ENCODE assay signal across 20 cellular contexts in the genomic region with DNA sequence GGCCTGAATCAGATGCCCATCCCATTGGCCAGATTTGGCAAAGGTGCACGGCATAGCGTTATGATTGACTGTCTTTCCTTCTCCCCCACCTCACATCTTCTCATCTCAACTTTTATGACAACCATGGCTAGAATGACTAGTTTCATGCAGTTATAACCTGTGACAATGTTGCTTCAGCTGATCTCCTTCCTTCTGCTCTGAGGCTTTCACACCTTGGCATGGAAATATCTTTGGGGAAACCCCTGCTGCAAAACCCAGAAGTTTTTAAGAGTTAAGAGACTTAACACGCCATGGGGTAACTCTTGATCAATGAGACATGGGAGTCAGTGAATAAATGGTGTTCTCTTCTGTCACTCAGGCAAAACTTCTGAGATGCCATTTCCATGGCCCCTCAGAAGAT.
DNase-seq lines count a peak whose midpoint lies in the region; ATAC-seq and TF ChIP-seq lines count a peak whose summit lies in the region.
"Had no signal": no experiment of that assay in that cellular context is flagged by ENCODE, and none has a peak within 500 bp of the region (broad histone marks: within the 10 kb centered on the region; RNA-seq: fewer than 3 reads in every experiment).

No MANE protein-coding gene starts in this region.

- H3K4me1 ChIP-seq in breast epithelium: no peaks in the 10 kb centered on the region
- H3K4me1 ChIP-seq: BLaER1 had no signal

- H3K9me3 Mint-ChIP-seq in activated CD4-positive, alpha-beta T cell treated with anti-CD3 and anti-CD28 coated beads, Interleukin-2, amount 10 ng/mL, durations not matched to agents 7 days and 5 days: no peaks in the 10 kb centered on the region
- H3K9me3 Mint-ChIP-seq: CD8-positive, alpha-beta T cell had no signal

- ATAC-seq in HG03378 (IDR thresholded peaks at IDR 0.05; ENCODE audit: unreplicated experiment): peak; percentile 72
- peak; percentile 95 for ATAC-seq in stimulated activated naive CD8-positive, alpha-beta T cell treated with anti-CD3 and anti-CD28 coated beads, Interleukin-15, Interleukin-2, amounts not matched to agents 100 U/mL and 50 U/mL, for 24 hours
- ATAC-seq: CD8-positive, alpha-beta T cell; HCT116 had no signal

- no peaks in the 10 kb centered on the region for H3K36me3 ChIP-seq in breast epithelium
- H3K36me3 ChIP-seq: BLaER1 had no signal

- peak; percentile 18 for DNase-seq in activated CD4-positive, alpha-beta T cell treated with anti-CD3 and anti-CD28 coated beads for 48 hours
- DNase-seq in activated CD4-positive, alpha-beta T cell treated with anti-CD3 and anti-CD28 coated beads, Interleukin-2, amount 10 ng/mL, durations not matched to agents 7 days and 5 days: no peak
- DNase-seq in stimulated activated CD4-positive, alpha-beta T cell treated with anti-CD3 and anti-CD28 coated beads, Interleukin-12 subunit alpha, Interleukin-12 subunit beta, amount 100 ng/mL, for 48 hours (ENCODE audit: low read depth in 2 of 3, low spot score in 1 of 3): peak in 2 of 3 donors; percentile 2 to 14
- DNase-seq in stimulated activated CD4-positive, alpha-beta T cell treated with anti-CD3 and anti-CD28 coated beads, Interleukin-4, amount 100 ng/mL, for 4 hours: no peak
- DNase-seq in stimulated activated naive CD8-positive, alpha-beta T cell treated with anti-CD3 and anti-CD28 coated beads, Interleukin-15, Interleukin-2, amounts not matched to agents 100 U/mL and 50 U/mL, for 24 hours: peak; percentile 7
- DNase-seq in breast epithelium (ENCODE audit: low spot score in 2 of 2): no peak
- DNase-seq in coronary artery (ENCODE audit: low spot score): no peak
- DNase-seq: CD8-positive, alpha-beta T cell; DMS79; GM23248; KBM-7; MV-4-11; NCI-H1417 treated with DMSO at 0.1 percent for 48 hours; NCI-H1930; NCI-H2171; NCI-H446; OCI-M1 had no signal

- H3K27ac Mint-ChIP-seq in activated CD4-positive, alpha-beta T cell treated with anti-CD3 and anti-CD28 coated beads, Interleukin-2, amount 10 ng/mL, durations not matched to agents 7 days and 5 days: no peak overlapping the region
- H3K27ac Mint-ChIP-seq: CD8-positive, alpha-beta T cell had no signal

- POLR2A ChIA-PET in activated CD4-positive, alpha-beta T cell treated with anti-CD3 and anti-CD28 coated beads, Interleukin-2, amount 10 ng/mL, durations not matched to agents 7 days and 5 days (lab: Charles Lee): no interaction called here

- no peaks in the 10 kb centered on the region for H3K9me3 ChIP-seq in breast epithelium
- H3K9me3 ChIP-seq: BLaER1 had no signal

- no peaks in the 10 kb centered on the region for H3K27me3 ChIP-seq in breast epithelium
- H3K27me3 ChIP-seq: BLaER1 had no signal

- H3K4me3 Mint-ChIP-seq in activated CD4-positive, alpha-beta T cell treated with anti-CD3 and anti-CD28 coated beads, Interleukin-2, amount 10 ng/mL, durations not matched to agents 7 days and 5 days: no peak overlapping the region
- H3K4me3 Mint-ChIP-seq: CD8-positive, alpha-beta T cell had no signal

- intact Hi-C loops in breast epithelium (cut with DNase I; ENCODE audit: low total_unique reads): no loop called here

- no peaks in the 10 kb centered on the region for H3K4me1 Mint-ChIP-seq in activated CD4-positive, alpha-beta T cell treated with anti-CD3 and anti-CD28 coated beads, Interleukin-2, amount 10 ng/mL, durations not matched to agents 7 days and 5 days

- H3K27ac ChIP-seq in breast epithelium (no peak overlapping the region), coronary artery (no peak overlapping the region)
- H3K27ac ChIP-seq: BLaER1, GM23248 had no signal

- H3K36me3 Mint-ChIP-seq in activated CD4-positive, alpha-beta T cell treated with anti-CD3 and anti-CD28 coated beads, Interleukin-2, amount 10 ng/mL, durations not matched to agents 7 days and 5 days (ENCODE audit: low read depth): no peaks in the 10 kb centered on the region
- H3K36me3 Mint-ChIP-seq: CD8-positive, alpha-beta T cell had no signal

- TF ChIP-seq CTCF in breast epithelium (IDR thresholded peaks at IDR 0.05): no peak
- no peak for TF ChIP-seq CTCF in coronary artery (IDR thresholded peaks at IDR 0.05)

- no peak for TF ChIP-seq POLR2A in breast epithelium (IDR thresholded peaks at IDR 0.05)

- peaks cover 4% of the 10 kb centered on the region for H3K27me3 Mint-ChIP-seq in activated CD4-positive, alpha-beta T cell treated with anti-CD3 and anti-CD28 coated beads, Interleukin-2, amount 10 ng/mL, durations not matched to agents 7 days and 5 days

- H3K4me3 ChIP-seq in breast epithelium (no peak overlapping the region), coronary artery (no peak overlapping the region)
- H3K4me3 ChIP-seq: BLaER1, GM23248 had no signal

- CTCF ChIA-PET in activated CD4-positive, alpha-beta T cell treated with anti-CD3 and anti-CD28 coated beads, Interleukin-2, amount 10 ng/mL, durations not matched to agents 7 days and 5 days (lab: Charles Lee): interaction anchor here (1.1 kb wide), 1 partner anchor 150 kb away, joined by 3 read pairs; no protein-coding TSS in a partner anchor

Comparison
In these comparisons a context has a peak if more than half of its experiments do, and no peak if none do; other contexts are left out.
1. DNase-seq: peak in activated CD4-positive, alpha-beta T cell treated with anti-CD3 and anti-CD28 coated beads for 48 hours (single experiment), stimulated activated CD4-positive, alpha-beta T cell treated with anti-CD3 and anti-CD28 coated beads, Interleukin-12 subunit alpha, Interleukin-12 subunit beta, amount 100 ng/mL, for 48 hours (2 of 3) and stimulated activated naive CD8-positive, alpha-beta T cell treated with anti-CD3 and anti-CD28 coated beads, Interleukin-15, Interleukin-2, amounts not matched to agents 100 U/mL and 50 U/mL, for 24 hours (single experiment); none in activated CD4-positive, alpha-beta T cell treated with anti-CD3 and anti-CD28 coated beads, Interleukin-2, amount 10 ng/mL, durations not matched to agents 7 days and 5 days (single experiment), stimulated activated CD4-positive, alpha-beta T cell treated with anti-CD3 and anti-CD28 coated beads, Interleukin-4, amount 100 ng/mL, for 4 hours (0 of 2), breast epithelium (0 of 2) and coronary artery (single experiment).